19 cellular contexts compared by ENCODE assay signal in the genomic region with DNA sequence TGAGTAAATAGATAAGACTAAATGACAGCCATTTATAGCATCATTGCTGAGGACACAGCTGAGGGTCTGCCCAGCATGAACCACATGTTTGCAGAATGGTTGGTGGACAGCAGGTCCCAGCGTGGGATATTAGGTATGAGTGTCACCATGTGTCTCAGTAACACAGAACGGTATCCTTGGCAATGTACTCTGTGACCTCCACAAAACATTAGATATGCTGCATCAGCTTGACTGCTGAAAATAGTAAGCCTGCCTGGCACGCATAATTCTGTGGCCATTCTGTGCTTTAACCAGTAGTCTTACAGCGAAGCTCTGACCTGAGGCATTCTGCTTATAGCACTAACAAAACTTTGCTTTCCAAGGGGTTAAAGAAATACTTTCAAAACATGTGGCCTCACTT. TPM values are rescaled to one million over a fixed set of nuclear protein-coding genes. Genes with fewer than 3 reads are reported as not detected.
DNase-seq lines count a peak whose midpoint lies in the region; ATAC-seq and TF ChIP-seq lines count a peak whose summit lies in the region.
"Had no signal": no experiment of that assay in that cellular context is flagged by ENCODE, and none has a peak within 500 bp of the region (broad histone marks: within the 10 kb centered on the region; RNA-seq: fewer than 3 reads in every experiment).

No MANE protein-coding gene starts in this region.

- DNase-seq in AG08395 (ENCODE audit: low spot score) (peak; percentile 22), NCI-H82 treated with DMSO at 0.1 percent for 48 hours (lab: John Stamatoyannopoulos, UW; ENCODE audit: unreplicated experiment) (peak; percentile 14), left ventricle myocardium inferior (peak; percentile 33), neural progenitor cell (ENCODE audit: low spot score) (peak; percentile 8), 8988T (no peak), hepatic stellate cell (ENCODE audit: low spot score) (no peak)
- no peak for DNase-seq in activated CD4-positive, alpha-beta T cell treated with anti-CD3 and anti-CD28 coated beads, Interleukin-2, amount 50 U/mL, for 1 hour
- DNase-seq: activated CD4-positive, alpha-beta memory T cell treated with anti-CD3 and anti-CD28 coated beads for 36 hours; activated T-cell treated with anti-CD3 and anti-CD28 coated beads, Interleukin-2, amount 50 U/mL, for 1 hour; effector CD8-positive, alpha-beta T cell; GDM1; naive thymus-derived CD4-positive, alpha-beta T cell; NCI-H1436; stimulated activated CD4-positive, alpha-beta T cell treated with anti-CD3 and anti-CD28 coated beads, Interleukin-15, amount 100 ng/mL, for 24 hours; stimulated activated naive CD8-positive, alpha-beta T cell treated with anti-CD3 and anti-CD28 coated beads, Interleukin-15, Interleukin-2, amounts not matched to agents 100 U/mL and 50 U/mL, for 24 hours had no signal

- no peaks in the 10 kb centered on the region for H4K20me1 ChIP-seq in neural progenitor cell (ENCODE audit: low read depth)

- H3K4me3 Mint-ChIP-seq in neural progenitor cell = no peak overlapping the region
- H3K4me3 Mint-ChIP-seq: activated CD4-positive, alpha-beta memory T cell treated with anti-CD3 and anti-CD28 coated beads for 36 hours; naive thymus-derived CD4-positive, alpha-beta T cell had no signal

- H3K9ac ChIP-seq in neural progenitor cell = no peak overlapping the region

- no peaks in the 10 kb centered on the region for H3K79me2 ChIP-seq in neural progenitor cell (ENCODE audit: low read depth)

- peaks cover 9% of the 10 kb centered on the region for H3K4me1 Mint-ChIP-seq in neural progenitor cell

- H3K4me2 ChIP-seq in neural progenitor cell = no peak overlapping the region

- no peak for ATAC-seq in GM21515 (IDR thresholded peaks at IDR 0.05; ENCODE audit: unreplicated experiment)
- ATAC-seq: activated naive CD4-positive, alpha-beta T cell treated with anti-CD3 and anti-CD28 coated beads, Interleukin-2, amount 50 U/mL, for 72 hours; GM12878; naive thymus-derived CD4-positive, alpha-beta T cell; stimulated activated naive CD8-positive, alpha-beta T cell treated with anti-CD3 and anti-CD28 coated beads, Interleukin-15, Interleukin-2, amounts not matched to agents 100 U/mL and 50 U/mL, for 24 hours had no signal

- no peak overlapping the region for H3K27ac Mint-ChIP-seq in neural progenitor cell
- H3K27ac Mint-ChIP-seq: activated CD4-positive, alpha-beta memory T cell treated with anti-CD3 and anti-CD28 coated beads for 36 hours; activated naive CD4-positive, alpha-beta T cell treated with anti-CD3 and anti-CD28 coated beads, Interleukin-2, amount 50 U/mL, for 72 hours; naive thymus-derived CD4-positive, alpha-beta T cell; progenitor cell of endocrine pancreas had no signal

- intact Hi-C loops in left ventricle myocardium inferior (cut with micrococcal nuclease) = no loop called here

- H3K9me3 Mint-ChIP-seq in neural progenitor cell = no peaks in the 10 kb centered on the region
- H3K9me3 Mint-ChIP-seq: activated CD4-positive, alpha-beta memory T cell treated with anti-CD3 and anti-CD28 coated beads for 36 hours; activated naive CD4-positive, alpha-beta T cell treated with anti-CD3 and anti-CD28 coated beads, Interleukin-2, amount 50 U/mL, for 72 hours had no signal

- H3K9me3 ChIP-seq in left ventricle myocardium inferior (replicated peaks) (no peaks in the 10 kb centered on the region), neural progenitor cell (ENCODE audit: low read depth) (no peaks in the 10 kb centered on the region)

- H3K27ac ChIP-seq in left ventricle myocardium inferior (replicated peaks) = peak overlapping the region; percentile 89
- no peak overlapping the region for H3K27ac ChIP-seq in neural progenitor cell

- H3K4me3 ChIP-seq in left ventricle myocardium inferior = peak overlapping the region; percentile 22
- H3K4me3 ChIP-seq in neural progenitor cell = no peak overlapping the region
- H3K4me3 ChIP-seq: GM12878 had no signal

- TF ChIP-seq CTCF in left ventricle myocardium inferior (IDR thresholded peaks at IDR 0.05; ENCODE audit: borderline replicate concordance) (peak; percentile 42), neural progenitor cell (IDR thresholded peaks at IDR 0.05) (no peak)

- peaks cover 93% of the 10 kb centered on the region for H3K4me1 ChIP-seq in left ventricle myocardium inferior
- peaks cover 12% of the 10 kb centered on the region for H3K4me1 ChIP-seq in neural progenitor cell

- no peaks in the 10 kb centered on the region for H3K27me3 Mint-ChIP-seq in neural progenitor cell (ENCODE audit: insufficient read depth, low read depth)
- H3K27me3 Mint-ChIP-seq: progenitor cell of endocrine pancreas had no signal

- H3F3A ChIP-seq in neural progenitor cell (ENCODE audit: low read depth) = no peaks in the 10 kb centered on the region

- H3K36me3 ChIP-seq in left ventricle myocardium inferior = no peaks in the 10 kb centered on the region
- no peaks in the 10 kb centered on the region for H3K36me3 ChIP-seq in neural progenitor cell

- no peak overlapping the region for H2AFZ ChIP-seq in neural progenitor cell (replicated peaks)

- H3K27me3 ChIP-seq in left ventricle myocardium inferior (ENCODE audit: low read depth) (no peaks in the 10 kb centered on the region), neural progenitor cell (no peaks in the 10 kb centered on the region)

- no peaks in the 10 kb centered on the region for H3K36me3 Mint-ChIP-seq in neural progenitor cell
- H3K36me3 Mint-ChIP-seq: activated CD4-positive, alpha-beta memory T cell treated with anti-CD3 and anti-CD28 coated beads for 36 hours; activated naive CD4-positive, alpha-beta T cell treated with anti-CD3 and anti-CD28 coated beads, Interleukin-2, amount 50 U/mL, for 72 hours; naive thymus-derived CD4-positive, alpha-beta T cell had no signal

RNA-seq across cellular contexts. Expression of gene LIMCH1, which starts 32.0 kb away (rescaled TPM):
- total RNA-seq in left ventricle myocardium inferior = 382 TPM
- total RNA-seq in neural progenitor cell (ENCODE audit: low replicate concordance) = 5.4 and 9.8 TPM in 2 replicates
- total RNA-seq: activated CD4-positive, alpha-beta memory T cell treated with anti-CD3 and anti-CD28 coated beads for 36 hours; activated naive CD4-positive, alpha-beta T cell treated with anti-CD3 and anti-CD28 coated beads, Interleukin-2, amount 50 U/mL, for 72 hours had no signal

Comparison
In these comparisons a context has a peak if more than half of its experiments do, and no peak if none do; other contexts are left out.
1. DNase-seq: peak in AG08395 (single experiment), NCI-H82 treated with DMSO at 0.1 percent for 48 hours (single experiment), left ventricle myocardium inferior (single experiment) and neural progenitor cell (single experiment); none in 8988T (single experiment), hepatic stellate cell (single experiment) and activated CD4-positive, alpha-beta T cell treated with anti-CD3 and anti-CD28 coated beads, Interleukin-2, amount 50 U/mL, for 1 hour (single experiment).
2. RNA of gene LIMCH1, which starts 32.0 kb away (total RNA-seq): 382 TPM in left ventricle myocardium inferior (single experiment); 5.4 to 9.8 TPM in neural progenitor cell; every median in the first group is over 10 times any median in the second.